In genomic region chr15:27382296-27382695, GRCh38 we compare ENCODE assay signal across 27 cellular contexts.
DNase-seq lines count a peak whose midpoint lies in the region; TF ChIP-seq lines count a peak whose summit lies in the region.
"Had no signal": no experiment of that assay in that cellular context is flagged by ENCODE, and none has a peak within 500 bp of the region (broad histone marks: within the 10 kb centered on the region; RNA-seq: fewer than 3 reads in every experiment).

No MANE protein-coding gene starts in this region.

- peak overlapping the region; percentile 61 for H3K27ac ChIP-seq in ectodermal cell (ENCODE audit: insufficient read depth, low read depth, low read length, poor library complexity, severe bottlenecking)
- H3K27ac ChIP-seq in colonic mucosa, result no peak overlapping the region
- H3K27ac ChIP-seq in RWPE1, result no peak overlapping the region
- H3K27ac ChIP-seq in MM.1S (ENCODE audit: low read length), result no peak overlapping the region
- H3K27ac ChIP-seq: 22Rv1; BLaER1 treated with 17β-estradiol and CSF1 and Interleukin-3, amounts not matched to agents 10 nM and 100 nM; HL-60 had no signal

- H3K27me3 ChIP-seq in ectodermal cell (ENCODE audit: control insufficient read depth, insufficient read depth, low read length, poor library complexity, severe bottlenecking) (no peaks in the 10 kb centered on the region), colonic mucosa (no peaks in the 10 kb centered on the region), MM.1S (replicated peaks; ENCODE audit: insufficient read depth, low read length) (no peaks in the 10 kb centered on the region)
- H3K27me3 ChIP-seq: BLaER1 treated with 17β-estradiol and CSF1 and Interleukin-3, amounts not matched to agents 10 nM and 100 nM; MG63 had no signal

- H3K9ac ChIP-seq in colonic mucosa (ENCODE audit: low read depth in 2 of 2, low read length in 2 of 2) (no peak overlapping the region), MM.1S (ENCODE audit: low read length) (no peak overlapping the region)
- H3K9ac ChIP-seq: BLaER1 treated with 17β-estradiol and CSF1 and Interleukin-3, amounts not matched to agents 10 nM and 100 nM; SK-N-SH had no signal

- H3K9me2 ChIP-seq in MM.1S (replicated peaks; ENCODE audit: insufficient read depth, low read length), result no peaks in the 10 kb centered on the region
- H3K9me2 ChIP-seq: SK-N-SH had no signal

- no peaks in the 10 kb centered on the region for H3K36me3 Mint-ChIP-seq in neural crest cell (ENCODE audit: low read depth)
- H3K36me3 Mint-ChIP-seq: CD8-positive, alpha-beta T cell had no signal

- H4K20me1 ChIP-seq in MM.1S (ENCODE audit: insufficient read depth, low read length), result no peaks in the 10 kb centered on the region
- H4K20me1 ChIP-seq: BLaER1 treated with 17β-estradiol and CSF1 and Interleukin-3, amounts not matched to agents 10 nM and 100 nM had no signal

- H3K27ac Mint-ChIP-seq in neural crest cell (ENCODE audit: unreplicated experiment), result peak overlapping the region; percentile 44
- H3K27ac Mint-ChIP-seq: CD8-positive, alpha-beta T cell; GM23338 had no signal

- H3K4me2 ChIP-seq in MM.1S (ENCODE audit: low read depth, low read length), result no peak overlapping the region
- H3K4me2 ChIP-seq: BLaER1 treated with 17β-estradiol and CSF1 and Interleukin-3, amounts not matched to agents 10 nM and 100 nM; GM23338; SK-N-SH had no signal

- H3K4me3 ChIP-seq in ectodermal cell (ENCODE audit: insufficient read depth, low read depth, low read length), result no peak overlapping the region
- no peak overlapping the region for H3K4me3 ChIP-seq in colonic mucosa
- H3K4me3 ChIP-seq in MM.1S (ENCODE audit: low read length), result no peak overlapping the region
- H3K4me3 ChIP-seq: BLaER1 treated with 17β-estradiol and CSF1 and Interleukin-3, amounts not matched to agents 10 nM and 100 nM; GM23338; HAP-1; K562; MG63 had no signal

- CTCF ChIA-PET in RWPE1 (lab: Yijun Ruan, JAX), result no interaction called here

- no peak overlapping the region for H3K4me3 Mint-ChIP-seq in neural crest cell
- H3K4me3 Mint-ChIP-seq: CD8-positive, alpha-beta T cell; GM23338 had no signal

- no peaks in the 10 kb centered on the region for H3F3A ChIP-seq in MM.1S (ENCODE audit: insufficient read depth, low read length)

- POLR2A ChIA-PET in RWPE1 (lab: Yijun Ruan, JAX; ENCODE audit: low non-redundant PET), result no interaction called here

- peaks cover 8% of the 10 kb centered on the region for H3K9me3 Mint-ChIP-seq in neural crest cell
- H3K9me3 Mint-ChIP-seq: GM23338 had no signal

- TF ChIP-seq CTCF in neural crest cell (conservative IDR thresholded peaks at IDR 0.05) (no peak), colonic mucosa (IDR thresholded peaks at IDR 0.05) (no peak), RWPE1 (conservative IDR thresholded peaks at IDR 0.05; ENCODE audit: low read depth) (no peak), MM.1S (IDR thresholded peaks at IDR 0.05; ENCODE audit: low read length) (no peak)

- H3K36me3 ChIP-seq in ectodermal cell (ENCODE audit: control insufficient read depth, insufficient read depth, low read length), result no peaks in the 10 kb centered on the region
- no peaks in the 10 kb centered on the region for H3K36me3 ChIP-seq in colonic mucosa
- H3K36me3 ChIP-seq in MM.1S (replicated peaks; ENCODE audit: insufficient read depth, low read length), result no peaks in the 10 kb centered on the region
- H3K36me3 ChIP-seq: BLaER1 treated with 17β-estradiol and CSF1 and Interleukin-3, amounts not matched to agents 10 nM and 100 nM; HAP-1; MG63 had no signal

- WGBS in ectodermal cell, 2 experiments, result 26 to 34% methylated on average over 3 of the region's 3 CpGs

- H3K4me1 Mint-ChIP-seq in neural crest cell, result peaks cover 9% of the 10 kb centered on the region
- H3K4me1 Mint-ChIP-seq: GM23338 had no signal

- no peaks in the 10 kb centered on the region for H3K79me2 ChIP-seq in MM.1S (ENCODE audit: low read length)

- intact Hi-C loops in colonic mucosa (cut with DNase I), result no loop called here

- H3K27me3 Mint-ChIP-seq in neural crest cell (ENCODE audit: low read depth), result no peaks in the 10 kb centered on the region

- H3K4me1 ChIP-seq in ectodermal cell (ENCODE audit: control insufficient read depth, insufficient read depth, low read length), result peaks cover 19% of the 10 kb centered on the region
- no peaks in the 10 kb centered on the region for H3K4me1 ChIP-seq in colonic mucosa
- H3K4me1 ChIP-seq in MM.1S (ENCODE audit: low read length), result no peaks in the 10 kb centered on the region
- H3K4me1 ChIP-seq: HAP-1 had no signal

- DNase-seq in NCI-H1417 (lab: John Stamatoyannopoulos, UW) (peak in 2 of 3 experiments; percentile 12 to 25), NCI-H1417 treated with DMSO at 0.1 percent for 48 hours (lab: John Stamatoyannopoulos, UW) (no peak), NCI-H2171 (lab: John Stamatoyannopoulos, UW) (peak; percentile 76), neural crest cell (ENCODE audit: low read depth, low spot score) (no peak), colonic mucosa (no peak), RWPE1 (ENCODE audit: low spot score) (no peak), MM.1S (no peak)
- DNase-seq: Calu3; CD8-positive, alpha-beta T cell; DMS53; GF-D8; MG63; NCI-H1048; NCI-H1436 treated with DMSO at 0.1 percent for 48 hours; NCI-H2029 treated with DMSO at 0.1 percent for 48 hours; NCI-H2227 treated with DMSO at 0.1 percent for 48 hours; NK-92 treated with Interleukin-12 subunit alpha and Interleukin-12 subunit beta, amount 100 ng/mL, for 24 hours; SIG-M5; SK-N-SH; T-helper 2 cell had no signal

- H3K9me3 ChIP-seq in ectodermal cell (ENCODE audit: control insufficient read depth, low read length), result no peaks in the 10 kb centered on the region
- H3K9me3 ChIP-seq in colonic mucosa, result no peaks in the 10 kb centered on the region
- no peaks in the 10 kb centered on the region for H3K9me3 ChIP-seq in MM.1S (replicated peaks; ENCODE audit: insufficient read depth, low read length)
- H3K9me3 ChIP-seq: HAP-1, MG63, SK-N-SH had no signal

- H2AFZ ChIP-seq in MM.1S (ENCODE audit: low read length), result no peak overlapping the region
- H2AFZ ChIP-seq: GM23338 had no signal

Comparison
In these comparisons a context has a peak if more than half of its experiments do, and no peak if none do; other contexts are left out.
1. DNase-seq: peak in NCI-H1417 (2 of 3) and NCI-H2171 (single experiment); none in NCI-H1417 treated with DMSO at 0.1 percent for 48 hours (single experiment), neural crest cell (single experiment), colonic mucosa (single experiment), RWPE1 (single experiment) and MM.1S (single experiment).